Comparison of ENCODE assay signal across 1 cellular context in the genomic region with DNA sequence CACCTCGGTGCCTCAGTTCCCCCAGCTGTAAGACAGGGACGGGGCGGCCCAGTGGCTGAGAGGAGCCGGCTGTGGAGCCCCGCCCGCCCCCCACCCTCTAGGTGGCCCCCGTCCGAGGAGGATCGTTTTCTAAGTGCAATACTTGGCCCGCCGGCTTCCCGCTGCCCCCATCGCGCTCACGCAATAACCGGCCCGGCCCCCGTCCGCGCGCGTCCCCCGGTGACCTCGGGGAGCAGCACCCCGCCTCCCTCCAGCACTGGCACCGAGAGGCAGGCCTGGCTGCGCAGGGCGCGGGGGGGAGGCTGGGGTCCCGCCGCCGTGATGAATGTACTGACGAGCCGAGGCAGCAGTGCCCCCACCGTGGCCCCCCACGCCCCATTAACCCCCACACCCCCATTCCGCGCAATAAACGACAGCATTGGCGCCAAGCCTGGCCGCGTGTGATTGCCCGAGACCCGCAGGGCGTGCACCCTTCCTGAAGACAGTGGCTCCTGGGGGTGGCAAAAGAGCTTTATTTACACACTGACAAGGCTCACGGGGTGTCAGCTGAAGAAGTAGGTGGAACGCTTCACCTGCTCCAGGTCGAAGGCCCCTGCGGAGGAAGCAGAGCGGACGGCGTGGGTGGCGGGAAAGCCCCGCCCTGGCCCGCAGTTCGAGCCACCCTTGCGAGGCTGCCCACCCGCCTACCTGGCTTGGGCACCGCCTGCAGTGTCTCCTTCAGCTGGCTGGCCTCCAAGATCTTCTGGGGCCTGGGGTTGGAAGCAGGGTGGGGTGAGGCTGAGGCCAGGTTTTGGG.
TF ChIP-seq lines count a peak whose summit lies in the region.

No MANE protein-coding gene starts in this region.

TF ChIP-seq in Ishikawa, 13 proteins besides CTCF, POLR2A, EP300 and RAD21 (continued from another document):
- TF ChIP-seq, protein P1, sequence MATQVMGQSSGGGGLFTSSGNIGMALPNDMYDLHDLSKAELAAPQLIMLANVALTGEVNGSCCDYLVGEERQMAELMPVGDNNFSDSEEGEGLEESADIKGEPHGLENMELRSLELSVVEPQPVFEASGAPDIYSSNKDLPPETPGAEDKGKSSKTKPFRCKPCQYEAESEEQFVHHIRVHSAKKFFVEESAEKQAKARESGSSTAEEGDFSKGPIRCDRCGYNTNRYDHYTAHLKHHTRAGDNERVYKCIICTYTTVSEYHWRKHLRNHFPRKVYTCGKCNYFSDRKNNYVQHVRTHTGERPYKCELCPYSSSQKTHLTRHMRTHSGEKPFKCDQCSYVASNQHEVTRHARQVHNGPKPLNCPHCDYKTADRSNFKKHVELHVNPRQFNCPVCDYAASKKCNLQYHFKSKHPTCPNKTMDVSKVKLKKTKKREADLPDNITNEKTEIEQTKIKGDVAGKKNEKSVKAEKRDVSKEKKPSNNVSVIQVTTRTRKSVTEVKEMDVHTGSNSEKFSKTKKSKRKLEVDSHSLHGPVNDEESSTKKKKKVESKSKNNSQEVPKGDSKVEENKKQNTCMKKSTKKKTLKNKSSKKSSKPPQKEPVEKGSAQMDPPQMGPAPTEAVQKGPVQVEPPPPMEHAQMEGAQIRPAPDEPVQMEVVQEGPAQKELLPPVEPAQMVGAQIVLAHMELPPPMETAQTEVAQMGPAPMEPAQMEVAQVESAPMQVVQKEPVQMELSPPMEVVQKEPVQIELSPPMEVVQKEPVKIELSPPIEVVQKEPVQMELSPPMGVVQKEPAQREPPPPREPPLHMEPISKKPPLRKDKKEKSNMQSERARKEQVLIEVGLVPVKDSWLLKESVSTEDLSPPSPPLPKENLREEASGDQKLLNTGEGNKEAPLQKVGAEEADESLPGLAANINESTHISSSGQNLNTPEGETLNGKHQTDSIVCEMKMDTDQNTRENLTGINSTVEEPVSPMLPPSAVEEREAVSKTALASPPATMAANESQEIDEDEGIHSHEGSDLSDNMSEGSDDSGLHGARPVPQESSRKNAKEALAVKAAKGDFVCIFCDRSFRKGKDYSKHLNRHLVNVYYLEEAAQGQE (IDR thresholded peaks at IDR 0.05; ENCODE audit: low read depth), result no peak
- TF ChIP-seq YY1 (IDR thresholded peaks at IDR 0.05; ENCODE audit: low read depth) (no peak), TEAD4 (IDR thresholded peaks at IDR 0.05) (peak; percentile 56), CEBPB (IDR thresholded peaks at IDR 0.05) (no peak; the same call in 1 of the 2 replicates), CREB1 (IDR thresholded peaks at IDR 0.05; ENCODE audit: low read depth) (no peak), TAF1 (IDR thresholded peaks at IDR 0.05; ENCODE audit: low read depth) (no peak)
